Comparison of ENCODE assay signal across 7 cellular contexts in the genomic region with DNA sequence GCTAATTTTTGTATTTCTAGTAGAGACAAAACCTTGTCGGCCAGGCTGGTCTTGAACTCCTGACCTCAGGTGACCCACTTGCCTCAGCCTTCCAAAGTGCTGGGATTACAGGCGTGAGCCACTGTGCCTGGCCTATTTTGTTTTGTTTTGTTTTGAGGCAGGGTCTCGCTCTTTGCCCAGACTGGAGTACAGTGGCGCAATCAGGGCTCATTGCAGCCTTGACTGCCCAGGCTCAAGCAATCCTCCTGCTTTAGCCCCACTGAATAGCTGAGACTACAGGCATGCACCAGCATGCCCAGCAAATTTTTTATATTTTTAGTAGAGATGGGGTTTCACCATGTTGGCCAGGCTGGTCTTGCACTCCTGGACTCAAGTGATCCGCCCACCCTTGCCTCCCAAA. TPM values are rescaled to one million over a fixed set of nuclear protein-coding genes. Genes with fewer than 3 reads are reported as not detected.
DNase-seq lines count a peak whose midpoint lies in the region; ATAC-seq, FAIRE-seq and TF ChIP-seq lines count a peak whose summit lies in the region.
"Not testable (repeated sequence)": the region's sequence is repeated elsewhere in the genome, so short reads cannot be mapped to it uniquely, and the experiment has no call there.

No MANE protein-coding gene starts in this region.

- not testable (repeated sequence) for H3K9me2 ChIP-seq in OCI-LY1 (ENCODE audit: low read depth, low read length)

- H3K27me3 Mint-ChIP-seq in MCF 10A (ENCODE audit: insufficient read depth, unreplicated experiment); chondrocyte (ENCODE audit: low read depth): not testable (repeated sequence)

- not testable (repeated sequence) for H3K79me1 ChIP-seq in trophoblast cell (ENCODE audit: low read length)

- in situ Hi-C loops in HepG2 (cut with HindIII; ENCODE audit: extremely low pct_ligation_motif_present, low pct_unique_long_range_greater_than_20kb) = not testable (repeated sequence)

- not testable (repeated sequence) for H3K27ac Mint-ChIP-seq in MCF 10A (ENCODE audit: low read depth, unreplicated experiment); chondrocyte (ENCODE audit: unreplicated experiment)

- CTCF ChIA-PET in MCF 10A (lab: Yijun Ruan, JAX); HepG2 (lab: Yijun Ruan, JAX; ENCODE audit: low intra/inter-chr PET ratio, low total read pairs): not testable (repeated sequence)

- H3K4me1 ChIP-seq in BLaER1 treated with 17β-estradiol and CSF1 and Interleukin-3, amounts not matched to agents 10 nM and 100 nM = peaks cover 36 to 92% (median 85%) of the 10 kb centered on the region in 10 experiments
- peaks cover 28% of the 10 kb centered on the region for H3K4me1 ChIP-seq in OCI-LY1 (ENCODE audit: insufficient read depth, low read length, severe bottlenecking)
- H3K4me1 ChIP-seq in HepG2 (ENCODE audit: insufficient read depth, low read length) = peaks cover 28% of the 10 kb centered on the region
- not testable (repeated sequence) for H3K4me1 ChIP-seq in trophoblast cell (ENCODE audit: control insufficient read depth in 1 of 2, insufficient read depth in 2 of 2, low read length in 2 of 2)

- H2AFZ ChIP-seq in OCI-LY1 (ENCODE audit: low read length); HepG2 (ENCODE audit: low read length); trophoblast cell (ENCODE audit: insufficient read depth, low read length, poor library complexity): not testable (repeated sequence)

- 66% methylated on average over 5 of the region's 5 CpGs for WGBS in HepG2 (ENCODE audit: low lambda C conversion rate)
- no CpG with 5 or more reads among the region's 5 CpGs for WGBS in trophoblast cell (ENCODE audit: extremely low coverage, insufficient coverage, insufficient read length)

- H3K79me2 ChIP-seq in OCI-LY1 (ENCODE audit: insufficient read depth, low read length); HepG2 (ENCODE audit: insufficient read depth, low read length); trophoblast cell (ENCODE audit: control insufficient read depth, insufficient read depth, low read length, poor library complexity): not testable (repeated sequence)

- H4K8ac ChIP-seq in trophoblast cell (ENCODE audit: low read depth, low read length) = not testable (repeated sequence)

- H2BK12ac ChIP-seq in trophoblast cell (ENCODE audit: low read length) = not testable (repeated sequence)

- peak overlapping the region in 7 of 11 experiments; percentile 44 to 77 (median 70); a peak in 11 of 22 replicates for H3K9ac ChIP-seq in BLaER1 treated with 17β-estradiol and CSF1 and Interleukin-3, amounts not matched to agents 10 nM and 100 nM
- H3K9ac ChIP-seq in OCI-LY1 (ENCODE audit: low read length); HepG2 (ENCODE audit: insufficient read depth, low read depth, low read length); trophoblast cell (ENCODE audit: low read length): not testable (repeated sequence)

- H3F3A ChIP-seq in OCI-LY1 (ENCODE audit: insufficient read depth, low read length) = not testable (repeated sequence)

- peaks cover 3 to 20% (median 10%) of the 10 kb centered on the region in 11 experiments; a peak in 14 of 22 replicates for H3K36me3 ChIP-seq in BLaER1 treated with 17β-estradiol and CSF1 and Interleukin-3, amounts not matched to agents 10 nM and 100 nM
- not testable (repeated sequence) for H3K36me3 ChIP-seq in OCI-LY1 (ENCODE audit: insufficient read depth, low read length); HepG2 (replicated peaks in 1 of 2; ENCODE audit: control insufficient read depth in 1 of 2, insufficient read depth in 2 of 2, low read length in 2 of 2); trophoblast cell (ENCODE audit: control insufficient read depth in 1 of 2, insufficient read depth in 2 of 2, low read length in 2 of 2)

- peaks cover 0 to 22% (median 0%) of the 10 kb centered on the region in 11 experiments; a peak in 5 of 22 replicates for H4K20me1 ChIP-seq in BLaER1 treated with 17β-estradiol and CSF1 and Interleukin-3, amounts not matched to agents 10 nM and 100 nM
- not testable (repeated sequence) for H4K20me1 ChIP-seq in OCI-LY1 (ENCODE audit: insufficient read depth, low read length); HepG2 (ENCODE audit: insufficient read depth, low read length)

- H3K4me1 Mint-ChIP-seq in MCF 10A (ENCODE audit: insufficient read depth, unreplicated experiment) = peaks cover 21% of the 10 kb centered on the region
- peaks cover 12% of the 10 kb centered on the region for H3K4me1 Mint-ChIP-seq in chondrocyte (ENCODE audit: low read depth)

- H3K18ac ChIP-seq in trophoblast cell (ENCODE audit: low read length) = not testable (repeated sequence)

- not testable (repeated sequence) for H3K9me3 ChIP-seq in BLaER1 treated with 17β-estradiol and CSF1 and Interleukin-3, amounts not matched to agents 10 nM and 100 nM (replicated peaks in 1 of 11); OCI-LY1 (ENCODE audit: low read length); HepG2 (ENCODE audit: low read length); trophoblast cell (ENCODE audit: insufficient read depth, low read depth, low read length)

- not testable (repeated sequence) for H3K14ac ChIP-seq in trophoblast cell (ENCODE audit: low read length)

- POLR2A ChIA-PET in MCF 10A (lab: Yijun Ruan, JAX); HepG2 (lab: Yijun Ruan, JAX): not testable (repeated sequence)

- H3K36me3 Mint-ChIP-seq in MCF 10A (ENCODE audit: insufficient read depth, unreplicated experiment) (peaks cover 33% of the 10 kb centered on the region), chondrocyte (ENCODE audit: low read depth) (peaks cover 18% of the 10 kb centered on the region)

- not testable (repeated sequence) for H3K4me3 ChIP-seq in BLaER1 treated with 17β-estradiol and CSF1 and Interleukin-3, amounts not matched to agents 10 nM and 100 nM; OCI-LY1 (ENCODE audit: low read depth, low read length, poor library complexity, severe bottlenecking); HepG2 (replicated peaks in 1 of 3; ENCODE audit: insufficient read depth in 1 of 3, low read depth in 2 of 3, low read length in 3 of 3); trophoblast cell (ENCODE audit: low read depth, low read length)

- not testable (repeated sequence) for TF ChIP-seq EP300 in HepG2 (IDR thresholded peaks at IDR 0.05; ENCODE audit: low read depth in 2 of 2, low read length in 2 of 2); HepG2 (CRISPR knock-in tag; IDR thresholded peaks at IDR 0.05; ENCODE audit: borderline replicate concordance)

- ATAC-seq in HepG2 = peak; percentile 48; the same call in 2 of the 3 replicates

- DNase-seq in MCF 10A (ENCODE audit: unreplicated experiment) (peak; percentile 61), chondrocyte (ENCODE audit: low spot score) (peak; percentile 28), HepG2 (ENCODE audit: low spot score) (peak; percentile 41), trophoblast cell (peak; percentile 15 to 70)
- DNase-seq in epithelial cell of prostate (ENCODE audit: low read depth, low spot score) = not testable (repeated sequence)

- not testable (repeated sequence) for H3K4ac ChIP-seq in trophoblast cell (ENCODE audit: low read depth, low read length)

- not testable (repeated sequence) for TF ChIP-seq POLR2A in HepG2 (IDR thresholded peaks at IDR 0.05; ENCODE audit: insufficient read depth in 1 of 2, low read depth in 2 of 2, low read length in 2 of 2)

- not testable (repeated sequence) for H2AK5ac ChIP-seq in trophoblast cell (ENCODE audit: low read length)

- H3K9me3 Mint-ChIP-seq in MCF 10A (ENCODE audit: unreplicated experiment); chondrocyte (ENCODE audit: low read depth): not testable (repeated sequence)

- H4K12ac ChIP-seq in trophoblast cell (ENCODE audit: low read depth, low read length) = not testable (repeated sequence)

- H4K91ac ChIP-seq in trophoblast cell (ENCODE audit: low read depth, low read length) = not testable (repeated sequence)

- not testable (repeated sequence) for H3K27me3 ChIP-seq in BLaER1 treated with 17β-estradiol and CSF1 and Interleukin-3, amounts not matched to agents 10 nM and 100 nM; OCI-LY1 (ENCODE audit: insufficient read depth, low read length); HepG2 (ENCODE audit: control insufficient read depth in 1 of 2, insufficient read depth in 2 of 2, low read length in 2 of 2); trophoblast cell (ENCODE audit: insufficient read depth, low read length)

- TF ChIP-seq RAD21 in HepG2 (CRISPR knock-in tag; IDR thresholded peaks at IDR 0.05) = not testable (repeated sequence)

- H3K4me3 Mint-ChIP-seq in MCF 10A (ENCODE audit: unreplicated experiment); chondrocyte (ENCODE audit: unreplicated experiment): not testable (repeated sequence)

- not testable (repeated sequence) for TF ChIP-seq CTCF in OCI-LY1 (IDR thresholded peaks at IDR 0.05; ENCODE audit: low read length); MCF 10A (IDR thresholded peaks at IDR 0.05; ENCODE audit: unreplicated experiment); chondrocyte (IDR thresholded peaks at IDR 0.05); HepG2 (CRISPR knock-in tag; IDR thresholded peaks at IDR 0.05)

- peak overlapping the region; percentile 61 to 84 (median 75); a peak in 20 of 22 replicates for H3K4me2 ChIP-seq in BLaER1 treated with 17β-estradiol and CSF1 and Interleukin-3, amounts not matched to agents 10 nM and 100 nM
- not testable (repeated sequence) for H3K4me2 ChIP-seq in OCI-LY1 (ENCODE audit: low read length); HepG2 (ENCODE audit: low read depth, low read length); trophoblast cell (ENCODE audit: low read length)

- intact Hi-C loops in MCF 10A (cut with micrococcal nuclease); HepG2 (cut with micrococcal nuclease; ENCODE audit: unreplicated experiment): not testable (repeated sequence)

- H3K23ac ChIP-seq in trophoblast cell (ENCODE audit: low read length) = not testable (repeated sequence)

- H2BK5ac ChIP-seq in trophoblast cell (ENCODE audit: low read depth, low read length, poor library complexity) = not testable (repeated sequence)

- not testable (repeated sequence) for BruUV-seq in MCF 10A (replicated peaks; lab: Mats Ljungman, UMichigan); HepG2 (replicated peaks; lab: Mats Ljungman, UMichigan)

- not testable (repeated sequence) for H2BK120ac ChIP-seq in trophoblast cell (ENCODE audit: insufficient read depth, low read length, poor library complexity)

- H3K27ac ChIP-seq in BLaER1 treated with 17β-estradiol and CSF1 and Interleukin-3, amounts not matched to agents 10 nM and 100 nM = peak overlapping the region in 8 of 11 experiments; percentile 67 to 89 (median 82); a peak in 15 of 22 replicates
- peak overlapping the region; percentile 92 for H3K27ac ChIP-seq in OCI-LY1 (ENCODE audit: low read depth, low read length, poor library complexity, severe bottlenecking)
- H3K27ac ChIP-seq in epithelial cell of prostate = peak overlapping the region; percentile 58
- H3K27ac ChIP-seq in HepG2 (ENCODE audit: extremely low read length, insufficient read depth, low read length); trophoblast cell (ENCODE audit: low read depth, low read length): not testable (repeated sequence)

- FAIRE-seq in HepG2 (lab: Jason Lieb, UNC) = not testable (repeated sequence)

RNA-seq across cellular contexts. Expression of gene ARHGAP27, which starts 27.8 kb away (rescaled TPM):
- 30.5 and 47.6 TPM in 2 replicates for total RNA-seq in MCF 10A (2022)
- 1.5 to 2.7 TPM (median 2.0 TPM) in 3 replicates for total RNA-seq in chondrocyte
- total RNA-seq in HepG2 (2016; rRNA removed; fragmentation: Illumina TruSeq; extraction: Trizol) = 7.8 and 18.9 TPM in 2 replicates
- 4.4 and 4.5 TPM in 2 replicates for total RNA-seq in HepG2 (2016; cell fraction: cytosol; rRNA removed; fragmentation: Illumina TruSeq; extraction: Trizol; ENCODE audit: low read depth)
- total RNA-seq in HepG2 (2016; cell fraction: insoluble cytoplasmic fraction; rRNA removed; fragmentation: Illumina TruSeq; extraction: Trizol) = 6.7 and 19.6 TPM in 2 replicates
- 5.4 and 5.6 TPM in 2 replicates for total RNA-seq in HepG2 (2016; cell fraction: membrane; rRNA removed; fragmentation: Illumina TruSeq; extraction: Trizol)
- 23.4 and 28.4 TPM in 2 replicates for total RNA-seq in HepG2 (2016; cell fraction: nucleus; rRNA removed; fragmentation: Illumina TruSeq; extraction: Trizol)
- polyA plus RNA-seq in HepG2 (2011; rRNA removed) = 15.5 and 20.0 TPM in 2 replicates
- 5.4 and 8.7 TPM in 2 replicates for polyA plus RNA-seq in HepG2 (2011; cell fraction: cytosol; rRNA removed)
- polyA plus RNA-seq in HepG2 (2011; cell fraction: nucleus; rRNA removed) = 141 and 178 TPM in 2 replicates
- polyA plus RNA-seq in HepG2 (2012) = 6.9 and 8.4 TPM in 2 replicates
- polyA plus RNA-seq in HepG2 (2016; cell fraction: cytosol; fragmentation: Illumina TruSeq; extraction: Trizol; ENCODE audit: low read depth) = 1.1 and 1.5 TPM in 2 replicates
- polyA plus RNA-seq in HepG2 (2016; cell fraction: insoluble cytoplasmic fraction; fragmentation: Illumina TruSeq; extraction: Trizol; ENCODE audit: low read depth) = 8.6 and 9.5 TPM in 2 replicates
- 2.5 and 2.7 TPM in 2 replicates for polyA plus RNA-seq in HepG2 (2016; cell fraction: membrane; fragmentation: Illumina TruSeq; extraction: Trizol; ENCODE audit: low read depth)
- 67.3 and 73.4 TPM in 2 replicates for polyA plus RNA-seq in HepG2 (2016; cell fraction: nucleus; fragmentation: Illumina TruSeq; extraction: Trizol; ENCODE audit: insufficient read depth, low read depth)
- polyA minus RNA-seq in HepG2 (2011; rRNA and poly(A)+ RNA removed; ENCODE audit: low replicate concordance) = 17.3 and 32.8 TPM in 2 replicates
- polyA minus RNA-seq in HepG2 (2011; cell fraction: cytosol; rRNA and poly(A)+ RNA removed) = 4.6 and 4.8 TPM in 2 replicates
- polyA minus RNA-seq in HepG2 (2011; cell fraction: nucleus; rRNA and poly(A)+ RNA removed) = 26.1 and 28.0 TPM in 2 replicates
- 12.2 and 13.9 TPM in 2 replicates for polyA plus RNA-seq in trophoblast cell (2013)

RNA-seq across cellular contexts. Expression of gene PLEKHM1, which starts 30.1 kb away (rescaled TPM):
- total RNA-seq in MCF 10A (2022) (53.4 and 87.4 TPM in 2 replicates), chondrocyte (30.8 to 37.3 TPM (median 31.3 TPM) in 3 replicates), HepG2 (2016; rRNA removed; fragmentation: Illumina TruSeq; extraction: Trizol) (7.1 and 7.6 TPM in 2 replicates)
- 48.6 and 52.8 TPM in 2 replicates for total RNA-seq in HepG2 (2016; cell fraction: cytosol; rRNA removed; fragmentation: Illumina TruSeq; extraction: Trizol; ENCODE audit: low read depth)
- total RNA-seq in HepG2 (2016; cell fraction: insoluble cytoplasmic fraction; rRNA removed; fragmentation: Illumina TruSeq; extraction: Trizol) = 6.8 and 8.8 TPM in 2 replicates
- total RNA-seq in HepG2 (2016; cell fraction: membrane; rRNA removed; fragmentation: Illumina TruSeq; extraction: Trizol) = 15.5 and 18.1 TPM in 2 replicates
- 8.8 and 9.0 TPM in 2 replicates for total RNA-seq in HepG2 (2016; cell fraction: nucleus; rRNA removed; fragmentation: Illumina TruSeq; extraction: Trizol)
- polyA plus RNA-seq in HepG2 (2011; rRNA removed) = 13.5 and 14.6 TPM in 2 replicates
- 5.3 and 7.9 TPM in 2 replicates for polyA plus RNA-seq in HepG2 (2011; cell fraction: cytosol; rRNA removed)
- 24.7 and 25.8 TPM in 2 replicates for polyA plus RNA-seq in HepG2 (2011; cell fraction: nucleus; rRNA removed)
- 5.7 and 11.4 TPM in 2 replicates for polyA plus RNA-seq in HepG2 (2012)
- 0.94 and 1.7 TPM in 2 replicates for polyA plus RNA-seq in HepG2 (2016; cell fraction: cytosol; fragmentation: Illumina TruSeq; extraction: Trizol; ENCODE audit: low read depth)
- 4.7 and 7.1 TPM in 2 replicates for polyA plus RNA-seq in HepG2 (2016; cell fraction: insoluble cytoplasmic fraction; fragmentation: Illumina TruSeq; extraction: Trizol; ENCODE audit: low read depth)
- 3.2 and 3.4 TPM in 2 replicates for polyA plus RNA-seq in HepG2 (2016; cell fraction: membrane; fragmentation: Illumina TruSeq; extraction: Trizol; ENCODE audit: low read depth)
- polyA plus RNA-seq in HepG2 (2016; cell fraction: nucleus; fragmentation: Illumina TruSeq; extraction: Trizol; ENCODE audit: insufficient read depth, low read depth) = 12.1 and 12.9 TPM in 2 replicates
- polyA minus RNA-seq in HepG2 (2011; rRNA and poly(A)+ RNA removed; ENCODE audit: low replicate concordance) = 64.3 and 116 TPM in 2 replicates
- polyA minus RNA-seq in HepG2 (2011; cell fraction: cytosol; rRNA and poly(A)+ RNA removed) = 15.4 and 23.1 TPM in 2 replicates
- 22.1 and 31.3 TPM in 2 replicates for polyA minus RNA-seq in HepG2 (2011; cell fraction: nucleus; rRNA and poly(A)+ RNA removed)
- 9.4 and 10.3 TPM in 2 replicates for polyA plus RNA-seq in trophoblast cell (2013)
